18 cellular contexts compared by ENCODE assay signal in genomic region chr2:213125646-213126347, GRCh38. TPM values are rescaled to one million over a fixed set of nuclear protein-coding genes. Genes with fewer than 3 reads are reported as not detected.
DNase-seq lines count a peak whose midpoint lies in the region; ATAC-seq and TF ChIP-seq lines count a peak whose summit lies in the region.
"Had no signal": no experiment of that assay in that cellular context is flagged by ENCODE, and none has a peak within 500 bp of the region (broad histone marks: within the 10 kb centered on the region; RNA-seq: fewer than 3 reads in every experiment).

No MANE protein-coding gene starts in this region.

- DNase-seq in activated CD4-positive, CD25-positive, alpha-beta regulatory T cell treated with anti-CD3 and anti-CD28 coated beads, Interleukin-2, amount 50 U/mL, for 72 hours: no peak
- DNase-seq in OCI-M1 (lab: John Stamatoyannopoulos, UW): peak; percentile 83
- DNase-seq in chondrocyte (ENCODE audit: low spot score): no peak
- peak; percentile 20 for DNase-seq in skeletal muscle cell (ENCODE audit: low read depth)
- no peak for DNase-seq in NAMALWA (ENCODE audit: low spot score)
- DNase-seq in stimulated activated CD4-positive, alpha-beta T cell treated with anti-CD3 and anti-CD28 coated beads, Interleukin-4, amount 100 ng/mL, for 1 hour: no peak
- DNase-seq in GDM1 (lab: John Stamatoyannopoulos, UW): no peak
- DNase-seq: activated CD4-positive, alpha-beta T cell treated with anti-CD3 and anti-CD28 coated beads for 1 hour; activated effector memory CD4-positive, alpha-beta T cell treated with anti-CD3 and anti-CD28 coated beads, Interleukin-2, amount 50 U/mL, for 16 hours; cerebellar nuclear complex; DMS53; midbrain; NCI-H1417; NCI-H748 treated with DMSO at 0.1 percent for 48 hours had no signal

- peak overlapping the region; percentile 19 for H3K27ac Mint-ChIP-seq in chondrocyte (ENCODE audit: unreplicated experiment)
- H3K27ac Mint-ChIP-seq: progenitor cell of endocrine pancreas had no signal

- no peak overlapping the region for H3K4me3 Mint-ChIP-seq in chondrocyte (ENCODE audit: unreplicated experiment)

- no peak overlapping the region for H3K4me3 ChIP-seq in skeletal muscle cell (ENCODE audit: low read depth, low read length)
- H3K4me3 ChIP-seq: A549, vagina had no signal

- ATAC-seq in activated CD4-positive, CD25-positive, alpha-beta regulatory T cell treated with anti-CD3 and anti-CD28 coated beads, Interleukin-2, amount 50 U/mL, for 24 hours: peak; percentile 65 to 66
- ATAC-seq: A549 had no signal

- TF ChIP-seq CTCF in chondrocyte (IDR thresholded peaks at IDR 0.05): peak; percentile 60

- peaks cover 17% of the 10 kb centered on the region for H3K4me1 Mint-ChIP-seq in chondrocyte (ENCODE audit: low read depth)

- H3K9me3 Mint-ChIP-seq in chondrocyte (ENCODE audit: low read depth): no peaks in the 10 kb centered on the region

- no peaks in the 10 kb centered on the region for H3K27me3 Mint-ChIP-seq in chondrocyte (ENCODE audit: low read depth)
- H3K27me3 Mint-ChIP-seq: progenitor cell of endocrine pancreas had no signal

- H3K36me3 Mint-ChIP-seq in chondrocyte (ENCODE audit: low read depth): peaks cover 5% of the 10 kb centered on the region

RNA-seq across cellular contexts. Expression of gene IKZF2, which starts 25.6 kb away (rescaled TPM):
- 8.6 to 18.1 TPM (median 9.2 TPM) in 3 replicates for total RNA-seq in chondrocyte

Comparison
In these comparisons a context has a peak if more than half of its experiments do, and no peak if none do; other contexts are left out.
1. DNase-seq: peak in OCI-M1 (single experiment) and skeletal muscle cell (single experiment); none in activated CD4-positive, CD25-positive, alpha-beta regulatory T cell treated with anti-CD3 and anti-CD28 coated beads, Interleukin-2, amount 50 U/mL, for 72 hours (single experiment), chondrocyte (single experiment), NAMALWA (single experiment), stimulated activated CD4-positive, alpha-beta T cell treated with anti-CD3 and anti-CD28 coated beads, Interleukin-4, amount 100 ng/mL, for 1 hour (single experiment) and GDM1 (single experiment).